Comparison of ENCODE assay signal across 1 cellular context in the genomic region with DNA sequence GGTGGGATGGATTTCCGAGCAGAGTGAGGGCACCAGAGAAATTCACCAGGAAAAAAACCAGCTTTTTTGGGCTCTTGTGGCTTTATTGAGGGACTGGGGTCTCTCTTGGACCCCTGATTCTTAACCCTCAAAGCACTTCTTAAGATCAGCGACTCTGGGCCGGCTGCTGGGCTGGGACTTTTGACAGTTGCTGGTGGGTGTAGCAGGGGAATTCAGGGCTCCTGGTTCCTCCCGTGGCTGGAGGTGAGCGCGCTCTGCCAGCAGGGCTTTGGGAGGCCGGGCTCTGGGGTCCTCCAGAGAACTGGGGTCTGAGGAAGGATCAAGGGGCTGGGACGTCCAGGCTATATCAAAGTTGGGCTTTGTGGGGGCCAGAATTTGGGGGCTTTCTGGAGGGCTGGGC.
TF ChIP-seq lines count a peak whose summit lies in the region.

No MANE protein-coding gene starts in this region.

TF ChIP-seq in GM12878, 131 proteins besides CTCF, POLR2A, EP300 and RAD21:
- TF ChIP-seq FOS (IDR thresholded peaks at IDR 0.05; ENCODE audit: borderline replicate concordance, extremely low read depth, insufficient read length) (no peak), IKZF1 (conservative IDR thresholded peaks at IDR 0.05) (0 out of 2 replicates have a peak, but pooled peaks have one; percentile 9)
- TF ChIP-seq, protein P1, sequence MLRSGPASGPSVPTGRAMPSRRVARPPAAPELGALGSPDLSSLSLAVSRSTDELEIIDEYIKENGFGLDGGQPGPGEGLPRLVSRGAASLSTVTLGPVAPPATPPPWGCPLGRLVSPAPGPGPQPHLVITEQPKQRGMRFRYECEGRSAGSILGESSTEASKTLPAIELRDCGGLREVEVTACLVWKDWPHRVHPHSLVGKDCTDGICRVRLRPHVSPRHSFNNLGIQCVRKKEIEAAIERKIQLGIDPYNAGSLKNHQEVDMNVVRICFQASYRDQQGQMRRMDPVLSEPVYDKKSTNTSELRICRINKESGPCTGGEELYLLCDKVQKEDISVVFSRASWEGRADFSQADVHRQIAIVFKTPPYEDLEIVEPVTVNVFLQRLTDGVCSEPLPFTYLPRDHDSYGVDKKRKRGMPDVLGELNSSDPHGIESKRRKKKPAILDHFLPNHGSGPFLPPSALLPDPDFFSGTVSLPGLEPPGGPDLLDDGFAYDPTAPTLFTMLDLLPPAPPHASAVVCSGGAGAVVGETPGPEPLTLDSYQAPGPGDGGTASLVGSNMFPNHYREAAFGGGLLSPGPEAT (IDR thresholded peaks at IDR 0.05; ENCODE audit: low read depth): peak; percentile 17; the same call in 1 of the 2 replicates
- TF ChIP-seq, protein P2, sequence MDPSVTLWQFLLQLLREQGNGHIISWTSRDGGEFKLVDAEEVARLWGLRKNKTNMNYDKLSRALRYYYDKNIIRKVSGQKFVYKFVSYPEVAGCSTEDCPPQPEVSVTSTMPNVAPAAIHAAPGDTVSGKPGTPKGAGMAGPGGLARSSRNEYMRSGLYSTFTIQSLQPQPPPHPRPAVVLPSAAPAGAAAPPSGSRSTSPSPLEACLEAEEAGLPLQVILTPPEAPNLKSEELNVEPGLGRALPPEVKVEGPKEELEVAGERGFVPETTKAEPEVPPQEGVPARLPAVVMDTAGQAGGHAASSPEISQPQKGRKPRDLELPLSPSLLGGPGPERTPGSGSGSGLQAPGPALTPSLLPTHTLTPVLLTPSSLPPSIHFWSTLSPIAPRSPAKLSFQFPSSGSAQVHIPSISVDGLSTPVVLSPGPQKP (IDR thresholded peaks at IDR 0.05; ENCODE audit: low read depth, low read length): no peak
